8 cellular contexts compared by ENCODE assay signal in genomic region chr21:45439171-45439872, GRCh38. TPM values are rescaled to one million over a fixed set of nuclear protein-coding genes. Genes with fewer than 3 reads are reported as not detected.
DNase-seq lines count a peak whose midpoint lies in the region; TF ChIP-seq lines count a peak whose summit lies in the region.

No MANE protein-coding gene starts in this region.

- H2AFZ ChIP-seq in Karpas-422 (ENCODE audit: low read length) (no peak overlapping the region), SU-DHL-6 (ENCODE audit: low read depth, low read length, severe bottlenecking) (no peak overlapping the region)

- H3K4me2 ChIP-seq in Karpas-422 (ENCODE audit: low read depth, low read length, poor library complexity, severe bottlenecking): no peak overlapping the region
- H3K4me2 ChIP-seq in SU-DHL-6 (ENCODE audit: low read depth, low read length, poor library complexity, severe bottlenecking): no peak overlapping the region

- H3K27ac ChIP-seq in Karpas-422 (ENCODE audit: low read length): no peak overlapping the region
- H3K27ac ChIP-seq in SU-DHL-6 (ENCODE audit: low read depth, low read length): no peak overlapping the region
- peak overlapping the region; percentile 65 to 75 for H3K27ac ChIP-seq in tibial artery

- H3K4me1 Mint-ChIP-seq in activated naive CD8-positive, alpha-beta T cell (ENCODE audit: low read depth): peaks cover 16% of the 10 kb centered on the region

- no peaks in the 10 kb centered on the region for H3F3A ChIP-seq in SU-DHL-6 (ENCODE audit: insufficient read depth)

- H3K4me3 ChIP-seq in Karpas-422 (ENCODE audit: low read length): no peak overlapping the region
- no peak overlapping the region for H3K4me3 ChIP-seq in SU-DHL-6 (ENCODE audit: insufficient read depth, low read length, poor library complexity, severe bottlenecking)
- peak overlapping the region; percentile 24 to 49 for H3K4me3 ChIP-seq in tibial artery

- TF ChIP-seq CTCF in SU-DHL-6 (IDR thresholded peaks at IDR 0.05; ENCODE audit: insufficient read depth, low read length, poor library complexity, severe bottlenecking) (peak; percentile 65), tibial artery (IDR thresholded peaks at IDR 0.05) (peak; percentile 95 to 99)

- H3K79me2 ChIP-seq in Karpas-422 (ENCODE audit: low read length) (no peaks in the 10 kb centered on the region), SU-DHL-6 (ENCODE audit: insufficient read depth, low read length) (no peaks in the 10 kb centered on the region)

- H3K27me3 ChIP-seq in Karpas-422 (ENCODE audit: low read length) (no peaks in the 10 kb centered on the region), SU-DHL-6 (ENCODE audit: low read length) (no peaks in the 10 kb centered on the region), tibial artery (no peaks in the 10 kb centered on the region)

- DNase-seq in NCI-H1436 (lab: John Stamatoyannopoulos, UW): peak; percentile 31
- no peak for DNase-seq in NCI-H1436 treated with DMSO at 0.1 percent for 48 hours (lab: John Stamatoyannopoulos, UW)
- DNase-seq in Karpas-422: peak; percentile 88
- DNase-seq in head of caudate nucleus: peak; percentile 53 to 94 (median 85)
- peak; percentile 66 for DNase-seq in pons (ENCODE audit: low spot score)
- DNase-seq in tibial artery: peak; percentile 82 to 91

- no peaks in the 10 kb centered on the region for H3K36me3 Mint-ChIP-seq in activated naive CD8-positive, alpha-beta T cell

- H3K4me1 ChIP-seq in Karpas-422 (ENCODE audit: low read length) (no peaks in the 10 kb centered on the region), tibial artery (peaks cover 4 to 60% (median 48%) of the 10 kb centered on the region in 4 donors)

- intact Hi-C loops in head of caudate nucleus (cut with DNase I) (loop anchor here (2.0 kb wide), 1 partner anchor 147 kb away; no protein-coding TSS in a partner anchor), tibial artery (cut with DNase I; ENCODE audit: low total_unique reads) (loop anchor here (2.0 kb wide), 1 partner anchor 147 kb away; no protein-coding TSS in a partner anchor)

- H3K9me3 Mint-ChIP-seq in activated naive CD8-positive, alpha-beta T cell (ENCODE audit: low read depth): no peaks in the 10 kb centered on the region

- no peak overlapping the region for H3K9ac ChIP-seq in Karpas-422 (ENCODE audit: low read length)
- H3K9ac ChIP-seq in SU-DHL-6 (ENCODE audit: low read length): no peak overlapping the region

- H3K36me3 ChIP-seq in Karpas-422 (ENCODE audit: insufficient read depth, low read length) (no peaks in the 10 kb centered on the region), SU-DHL-6 (ENCODE audit: low read length) (no peaks in the 10 kb centered on the region), tibial artery (no peaks in the 10 kb centered on the region)

- peaks cover 2% of the 10 kb centered on the region for H3K27me3 Mint-ChIP-seq in activated naive CD8-positive, alpha-beta T cell

- no peaks in the 10 kb centered on the region for H3K9me2 ChIP-seq in Karpas-422 (replicated peaks; ENCODE audit: insufficient read depth, low read length)
- no peaks in the 10 kb centered on the region for H3K9me2 ChIP-seq in SU-DHL-6 (replicated peaks; ENCODE audit: insufficient read depth, low read length)

- no peak overlapping the region for H3K27ac Mint-ChIP-seq in activated naive CD8-positive, alpha-beta T cell

- H4K20me1 ChIP-seq in Karpas-422 (ENCODE audit: insufficient read depth, low read depth, low read length): no peaks in the 10 kb centered on the region
- H4K20me1 ChIP-seq in SU-DHL-6 (ENCODE audit: low read depth, low read length): no peaks in the 10 kb centered on the region

- H3K9me3 ChIP-seq in Karpas-422 (ENCODE audit: low read length) (no peaks in the 10 kb centered on the region), SU-DHL-6 (ENCODE audit: insufficient read depth, low read length) (no peaks in the 10 kb centered on the region), tibial artery (no peaks in the 10 kb centered on the region)

- H3K4me3 Mint-ChIP-seq in activated naive CD8-positive, alpha-beta T cell: peak overlapping the region; percentile 69

RNA-seq across cellular contexts. Expression of gene COL18A1, which starts 34.4 kb away (rescaled TPM):
- total RNA-seq in Karpas-422 (2014; rRNA removed; shearing (Covaris generic); ENCODE audit: low replicate concordance): 0.11 and 0.36 TPM in 2 replicates

Comparison
In these comparisons a context has a peak if more than half of its experiments do, and no peak if none do; other contexts are left out.
1. H3K27ac ChIP-seq: peak in tibial artery (2 of 2); none in Karpas-422 (single experiment) and SU-DHL-6 (single experiment).
2. H3K4me3 ChIP-seq: peak in tibial artery (2 of 2); none in Karpas-422 (single experiment) and SU-DHL-6 (single experiment).